Comparison of ENCODE assay signal across 8 cellular contexts in genomic region chr2:132352481-132352993, GRCh38.
DNase-seq lines count a peak whose midpoint lies in the region; ATAC-seq and TF ChIP-seq lines count a peak whose summit lies in the region.
"Not testable (repeated sequence)": the region's sequence is repeated elsewhere in the genome, so short reads cannot be mapped to it uniquely, and the experiment has no call there.

No MANE protein-coding gene starts in this region.

- TF ChIP-seq CTCF in omental fat pad (IDR thresholded peaks at IDR 0.05); thoracic aorta (IDR thresholded peaks at IDR 0.05): not testable (repeated sequence)

- not testable (repeated sequence) for H3K27me3 ChIP-seq in thoracic aorta (replicated peaks; ENCODE audit: insufficient read depth)

- in situ Hi-C loops in Caki2 (cut with HindIII; ENCODE audit: low pct_unique_long_range_greater_than_20kb, low sequenced_read_pairs) = not testable (repeated sequence)

- not testable (repeated sequence) for H3K4me1 Mint-ChIP-seq in activated naive CD8-positive, alpha-beta T cell treated with anti-CD3 and anti-CD28 coated beads, Interleukin-2, amount 10 ng/mL, durations not matched to agents 7 days and 5 days

- not testable (repeated sequence) for H3K9me3 Mint-ChIP-seq in activated naive CD8-positive, alpha-beta T cell treated with anti-CD3 and anti-CD28 coated beads, Interleukin-2, amount 10 ng/mL, durations not matched to agents 7 days and 5 days

- ATAC-seq in activated naive CD8-positive, alpha-beta T cell treated with anti-CD3 and anti-CD28 coated beads, Interleukin-2, amount 10 ng/mL, durations not matched to agents 7 days and 5 days (ENCODE audit: low read depth); thoracic aorta (ENCODE audit: insufficient number of reproducible peaks, low FRiP score, low read depth): not testable (repeated sequence)
- ATAC-seq in esophagus mucosa = peak; percentile 84
- ATAC-seq in omental fat pad (ENCODE audit: low FRiP score) = peak; percentile 98

- H3K27ac Mint-ChIP-seq in activated naive CD8-positive, alpha-beta T cell treated with anti-CD3 and anti-CD28 coated beads, Interleukin-2, amount 10 ng/mL, durations not matched to agents 7 days and 5 days = not testable (repeated sequence)

- H3K4me3 ChIP-seq in thoracic aorta = peak overlapping the region; percentile 73

- H3K27ac ChIP-seq in thoracic aorta = not testable (repeated sequence)

- POLR2A ChIA-PET in activated naive CD8-positive, alpha-beta T cell treated with anti-CD3 and anti-CD28 coated beads, Interleukin-2, amount 10 ng/mL, durations not matched to agents 7 days and 5 days (lab: Charles Lee) = not testable (repeated sequence)

- not testable (repeated sequence) for H3K4me1 ChIP-seq in thoracic aorta (ENCODE audit: control insufficient read depth in 1 of 2, low read depth in 2 of 2)

- peaks cover 16% of the 10 kb centered on the region for H3K27me3 Mint-ChIP-seq in activated naive CD8-positive, alpha-beta T cell treated with anti-CD3 and anti-CD28 coated beads, Interleukin-2, amount 10 ng/mL, durations not matched to agents 7 days and 5 days

- not testable (repeated sequence) for H3K36me3 Mint-ChIP-seq in activated naive CD8-positive, alpha-beta T cell treated with anti-CD3 and anti-CD28 coated beads, Interleukin-2, amount 10 ng/mL, durations not matched to agents 7 days and 5 days

- DNase-seq in Caki2 (ENCODE audit: low read depth) (peak; percentile 85), M059J (ENCODE audit: low read depth) (peak; percentile 79), NCI-H526 treated with DMSO at 0.1 percent for 48 hours (lab: John Stamatoyannopoulos, UW) (peak; percentile 47), iPS-NIHi11 (ENCODE audit: low spot score) (peak; percentile 26)
- DNase-seq in activated naive CD8-positive, alpha-beta T cell treated with anti-CD3 and anti-CD28 coated beads, Interleukin-2, amount 10 ng/mL, durations not matched to agents 7 days and 5 days = peak; percentile 26
- DNase-seq in omental fat pad (ENCODE audit: low spot score); thoracic aorta (ENCODE audit: low spot score): not testable (repeated sequence)

- H3K36me3 ChIP-seq in thoracic aorta = not testable (repeated sequence)

- not testable (repeated sequence) for H3K9me3 ChIP-seq in thoracic aorta

- H3K4me3 Mint-ChIP-seq in activated naive CD8-positive, alpha-beta T cell treated with anti-CD3 and anti-CD28 coated beads, Interleukin-2, amount 10 ng/mL, durations not matched to agents 7 days and 5 days = not testable (repeated sequence)
